19 cellular contexts compared by ENCODE assay signal in the genomic region with DNA sequence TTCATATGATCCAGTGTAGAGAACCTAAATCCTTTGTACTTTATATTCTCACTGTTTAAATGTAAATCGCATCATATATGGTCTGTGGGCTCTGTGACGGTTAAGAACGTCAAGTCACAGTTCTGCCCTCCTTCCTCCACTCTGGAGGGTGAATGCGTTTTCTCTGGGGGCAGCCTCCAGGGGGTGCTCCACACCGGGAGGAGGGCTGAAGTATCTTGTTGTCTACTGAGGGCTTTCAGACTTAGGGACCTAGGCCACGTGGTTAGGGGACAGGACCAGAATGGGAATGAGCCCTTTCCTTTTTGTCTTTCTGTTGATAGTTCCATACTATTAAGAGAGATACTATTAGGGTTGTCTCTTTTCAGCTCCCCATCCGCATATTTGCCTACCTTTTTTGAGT.
DNase-seq lines count a peak whose midpoint lies in the region; ATAC-seq, FAIRE-seq and TF ChIP-seq lines count a peak whose summit lies in the region.
"Had no signal": no experiment of that assay in that cellular context is flagged by ENCODE, and none has a peak within 500 bp of the region (broad histone marks: within the 10 kb centered on the region; RNA-seq: fewer than 3 reads in every experiment).

No MANE protein-coding gene starts in this region.

- H3K4me1 ChIP-seq in DND-41 (ENCODE audit: insufficient read depth, low read length): no peaks in the 10 kb centered on the region
- no peaks in the 10 kb centered on the region for H3K4me1 ChIP-seq in H1 (replicated peaks in 1 of 4; ENCODE audit: control insufficient read depth in 3 of 4, insufficient read depth in 4 of 4, low read length in 3 of 4)
- H3K4me1 ChIP-seq in left lung: no peaks in the 10 kb centered on the region
- no peaks in the 10 kb centered on the region for H3K4me1 ChIP-seq in ovary (ENCODE audit: insufficient read depth)
- H3K4me1 ChIP-seq: BLaER1 had no signal

- DNase-seq in DND-41 (no peak), H1 (ENCODE audit: low read depth in 1 of 2, low spot score in 2 of 2) (no peak), iPS-NIHi7 (ENCODE audit: extremely low spot score) (peak; percentile 24), left lung (no peak), coronary artery (ENCODE audit: low spot score) (no peak), ovary (no peak)
- DNase-seq: 8988T; Calu3; CD8-positive, alpha-beta T cell; DMS 273 treated with DMSO at 0.1 percent for 48 hours; DMS53; GDM1; H7 had no signal

- no peak overlapping the region for H3K23ac ChIP-seq in H1 (ENCODE audit: insufficient read length)

- H3K79me1 ChIP-seq in H1 (ENCODE audit: low read depth, low read length): no peaks in the 10 kb centered on the region

- H2BK12ac ChIP-seq in H1 (ENCODE audit: low read depth, low read length): no peak overlapping the region

- TF ChIP-seq RAD21 in Ishikawa (IDR thresholded peaks at IDR 0.05; ENCODE audit: low read depth): peak; percentile 22; the same call in 1 of the 2 replicates
- TF ChIP-seq RAD21 in H1 (IDR thresholded peaks at IDR 0.05 in 1 of 2, conservative IDR thresholded peaks at IDR 0.05 in 1 of 2; ENCODE audit: low read depth in 2 of 2, low read length in 2 of 2): peak; percentile 32 to 55

- H3K4me3 ChIP-seq in DND-41 (ENCODE audit: low read depth in 1 of 2, low read length in 2 of 2): no peak overlapping the region
- no peak overlapping the region for H3K4me3 ChIP-seq in H1 (ENCODE audit: extremely low read depth in 1 of 4, insufficient read depth in 2 of 4, low read depth in 3 of 4, low read length in 4 of 4)
- H3K4me3 ChIP-seq in left lung: no peak overlapping the region
- no peak overlapping the region for H3K4me3 ChIP-seq in coronary artery
- H3K4me3 ChIP-seq in ovary: no peak overlapping the region
- H3K4me3 ChIP-seq: BLaER1 had no signal

- H2BK20ac ChIP-seq in H1 (ENCODE audit: low read length): no peak overlapping the region

- intact Hi-C loops in left lung (cut with DNase I) (no loop called here), ovary (cut with DNase I) (no loop called here)

- H3K27ac ChIP-seq in DND-41 (ENCODE audit: low read length) (no peak overlapping the region), H1 (ENCODE audit: low read depth, low read length) (no peak overlapping the region), left lung (no peak overlapping the region), coronary artery (no peak overlapping the region), ovary (no peak overlapping the region)
- H3K27ac ChIP-seq: BLaER1, KMS-11 had no signal

- no peak overlapping the region for H2BK5ac ChIP-seq in H1 (ENCODE audit: low read depth, low read length)

- H4K20me1 ChIP-seq in DND-41 (ENCODE audit: insufficient read depth, low read length) (no peaks in the 10 kb centered on the region), H1 (replicated peaks in 1 of 2; ENCODE audit: control insufficient read depth in 1 of 2, insufficient read depth in 2 of 2, low read length in 2 of 2) (no peaks in the 10 kb centered on the region)
- H4K20me1 ChIP-seq: BLaER1 had no signal

- CTCF ChIA-PET in H1 (lab: Charles Lee; ENCODE audit: partially characterized antibody): interaction anchor here (1.1 to 3.8 kb wide), 7 partner anchors 11 to 135 kb away, joined by 3 to 20 read pairs (median 3); no protein-coding TSS in a partner anchor

- H3K27me3 ChIP-seq in DND-41 (ENCODE audit: insufficient read depth, low read length, poor library complexity) (no peaks in the 10 kb centered on the region), H1 (replicated peaks in 1 of 4; ENCODE audit: control insufficient read depth in 3 of 4, extremely low read depth in 1 of 4, insufficient read depth in 3 of 4, low read length in 3 of 4) (no peaks in the 10 kb centered on the region), left lung (no peaks in the 10 kb centered on the region), ovary (no peaks in the 10 kb centered on the region)
- H3K27me3 ChIP-seq: BLaER1 had no signal

- H3K14ac ChIP-seq in H1 (ENCODE audit: insufficient read length): no peak overlapping the region

- H3K9me3 ChIP-seq in DND-41 (ENCODE audit: insufficient read depth, low read length, severe bottlenecking) (no peaks in the 10 kb centered on the region), H1 (ENCODE audit: insufficient read depth in 2 of 2, low read depth in 1 of 2, low read length in 1 of 2) (no peaks in the 10 kb centered on the region), left lung (no peaks in the 10 kb centered on the region), ovary (no peaks in the 10 kb centered on the region)
- H3K9me3 ChIP-seq: BLaER1 had no signal

- no peak for FAIRE-seq in H1 (lab: Jason Lieb, UNC)
- FAIRE-seq: GM12892, HepG2 had no signal

- H3K79me2 ChIP-seq in DND-41 (ENCODE audit: insufficient read depth, low read length) (no peaks in the 10 kb centered on the region), H1 (ENCODE audit: control insufficient read depth in 1 of 2, insufficient read depth in 2 of 2, low read length in 2 of 2) (no peaks in the 10 kb centered on the region)

- H2BK120ac ChIP-seq in H1 (replicated peaks; ENCODE audit: low read depth, low read length): no peak overlapping the region

- no peak overlapping the region for H3K9ac ChIP-seq in DND-41 (ENCODE audit: low read depth, low read length)
- no peak overlapping the region for H3K9ac ChIP-seq in H1 (replicated peaks in 1 of 4; ENCODE audit: extremely low read depth in 1 of 4, low read depth in 3 of 4, low read length in 3 of 4)
- H3K9ac ChIP-seq: BLaER1, KMS-11 had no signal

- H3K18ac ChIP-seq in H1 (ENCODE audit: extremely low read depth, low read length): no peak overlapping the region

- H4K91ac ChIP-seq in H1 (replicated peaks; ENCODE audit: insufficient read length, low read length): no peak overlapping the region

- H3K4me2 ChIP-seq in DND-41 (ENCODE audit: insufficient read depth, low read length): no peak overlapping the region
- H3K4me2 ChIP-seq in H1 (ENCODE audit: insufficient read depth in 1 of 2, low read depth in 2 of 2, low read length in 2 of 2): no peak overlapping the region
- H3K4me2 ChIP-seq: BLaER1, KMS-11 had no signal

- WGBS in H1 (ENCODE audit: extremely low coverage in 1 of 2, insufficient coverage in 1 of 2, insufficient read length in 1 of 2, insufficient replicate concordance in 2 of 2, low coverage in 1 of 2, low lambda C conversion rate in 2 of 2, missing lambda C conversion rate in 1 of 2), 2 experiments: 92% methylated on average over 7 of the region's 7 CpGs; no CpG with 5 or more reads in 1 of the 2 experiments
- 90 to 94% (median 93%) methylated on average over 7 of the region's 7 CpGs for WGBS in ovary, 3 donors

- no peak overlapping the region for H3K4ac ChIP-seq in H1 (replicated peaks; ENCODE audit: insufficient read length, low read depth, low read length)

- TF ChIP-seq CTCF in DND-41 (IDR thresholded peaks at IDR 0.05; ENCODE audit: borderline replicate concordance, extremely low read depth, low read length, poor library complexity, severe bottlenecking) (peak; percentile 13), H1 (IDR thresholded peaks at IDR 0.05; ENCODE audit: control extremely low read depth in 1 of 3, insufficient read depth in 1 of 3, low read depth in 1 of 3, low read length in 3 of 3) (peak; percentile 34 to 39 (median 36); a peak in 3 of 4 replicates), left lung (IDR thresholded peaks at IDR 0.05) (no peak), coronary artery (IDR thresholded peaks at IDR 0.05) (no peak), ovary (IDR thresholded peaks at IDR 0.05) (no peak)

- TF ChIP-seq POLR2A in H1 (IDR thresholded peaks at IDR 0.05; ENCODE audit: control extremely low read depth in 1 of 2, low read depth in 2 of 2, low read length in 2 of 2) (no peak), ovary (IDR thresholded peaks at IDR 0.05) (no peak)

- H2AFZ ChIP-seq in DND-41 (ENCODE audit: low read depth, low read length) (no peak overlapping the region), H1 (ENCODE audit: low read length) (no peak overlapping the region)

- H4K8ac ChIP-seq in H1 (ENCODE audit: extremely low read depth, insufficient read depth, low read length): no peak overlapping the region

- H3K23me2 ChIP-seq in H1 (ENCODE audit: low read depth, low read length): no peaks in the 10 kb centered on the region

- H3K36me3 ChIP-seq in DND-41 (ENCODE audit: insufficient read depth, low read length): no peaks in the 10 kb centered on the region
- H3K36me3 ChIP-seq in H1 (ENCODE audit: control insufficient read depth in 2 of 4, insufficient read depth in 4 of 4, low read length in 3 of 4): no peaks in the 10 kb centered on the region
- H3K36me3 ChIP-seq in left lung: no peaks in the 10 kb centered on the region
- no peaks in the 10 kb centered on the region for H3K36me3 ChIP-seq in ovary
- H3K36me3 ChIP-seq: BLaER1 had no signal

- ATAC-seq in DND-41 (ENCODE audit: insufficient read depth, low read depth) (no peak), left lung (no peak), GM21825 (IDR thresholded peaks at IDR 0.05; ENCODE audit: unreplicated experiment) (no peak)
- ATAC-seq: CD8-positive, alpha-beta T cell; HepG2 had no signal

- POLR2A ChIA-PET in H1 (lab: Charles Lee; ENCODE audit: partially characterized antibody): no interaction called here

- H2AK5ac ChIP-seq in H1 (ENCODE audit: low read depth, low read length): no peak overlapping the region

- TF ChIP-seq EP300 in Ishikawa (IDR thresholded peaks at IDR 0.05; ENCODE audit: borderline replicate concordance) (no peak), H1 (IDR thresholded peaks at IDR 0.05; ENCODE audit: borderline replicate concordance in 1 of 2, low read depth in 2 of 2, low read length in 2 of 2) (no peak), ovary (IDR thresholded peaks at IDR 0.05) (no peak)

- no peak overlapping the region for H2BK15ac ChIP-seq in H1 (ENCODE audit: low read length)

- no peak overlapping the region for H3K56ac ChIP-seq in H1 (replicated peaks; ENCODE audit: insufficient read length, low read depth, low read length)

- no peak overlapping the region for H4K5ac ChIP-seq in H1 (ENCODE audit: insufficient read length, low read depth, low read length)

TF ChIP-seq in Ishikawa, 13 proteins besides CTCF, POLR2A, EP300 and RAD21:
- TF ChIP-seq NFIC (IDR thresholded peaks at IDR 0.05): no peak
- TF ChIP-seq FOXM1 (IDR thresholded peaks at IDR 0.05; ENCODE audit: borderline replicate concordance, low read depth): no peak
TF ChIP-seq in Ishikawa: peak in this region for 0.

TF ChIP-seq in H1, 55 proteins besides CTCF, POLR2A, EP300 and RAD21:
- no peak for TF ChIP-seq BCL11A (IDR thresholded peaks at IDR 0.05; ENCODE audit: low read depth in 2 of 2, low read length in 2 of 2)
- no peak for TF ChIP-seq TCF12 (IDR thresholded peaks at IDR 0.05; ENCODE audit: low read depth, low read length)
- no peak for TF ChIP-seq TAF7 (optimal IDR thresholded peaks at IDR 0.05; ENCODE audit: borderline replicate concordance, low read depth, low read length)
- no peak for TF ChIP-seq POU5F1 (IDR thresholded peaks at IDR 0.05; ENCODE audit: low read depth, low read length)
- TF ChIP-seq SP4 (IDR thresholded peaks at IDR 0.05; ENCODE audit: low read length): no peak
- TF ChIP-seq CHD1 (IDR thresholded peaks at IDR 0.05; ENCODE audit: low read depth, low read length): no peak
- TF ChIP-seq RFX5 (IDR thresholded peaks at IDR 0.05; ENCODE audit: borderline replicate concordance, low read depth, low read length): no peak

Comparison
In these comparisons a context has a peak if more than half of its experiments do, and no peak if none do; other contexts are left out.
1. CTCF ChIP-seq: peak in DND-41 (single experiment) and H1 (3 of 3); none in left lung (0 of 2), coronary artery (single experiment) and ovary (0 of 3).